Comparison of ENCODE assay signal across 1 cellular context in genomic region chr2:131113566-131114227, GRCh38.
TF ChIP-seq lines count a peak whose summit lies in the region.

No MANE protein-coding gene starts in this region.

TF ChIP-seq in WTC11, 78 proteins besides CTCF, POLR2A, EP300 and RAD21 (continued from another document):
- TF ChIP-seq, protein P1, sequence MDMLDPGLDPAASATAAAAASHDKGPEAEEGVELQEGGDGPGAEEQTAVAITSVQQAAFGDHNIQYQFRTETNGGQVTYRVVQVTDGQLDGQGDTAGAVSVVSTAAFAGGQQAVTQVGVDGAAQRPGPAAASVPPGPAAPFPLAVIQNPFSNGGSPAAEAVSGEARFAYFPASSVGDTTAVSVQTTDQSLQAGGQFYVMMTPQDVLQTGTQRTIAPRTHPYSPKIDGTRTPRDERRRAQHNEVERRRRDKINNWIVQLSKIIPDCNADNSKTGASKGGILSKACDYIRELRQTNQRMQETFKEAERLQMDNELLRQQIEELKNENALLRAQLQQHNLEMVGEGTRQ (CRISPR knock-in tag; IDR thresholded peaks at IDR 0.05) = no peak
- no peak for TF ChIP-seq TEAD4 (CRISPR knock-in tag; IDR thresholded peaks at IDR 0.05)
- TF ChIP-seq GABPB1 (CRISPR knock-in tag; IDR thresholded peaks at IDR 0.05) = no peak
- TF ChIP-seq TP53 (CRISPR knock-in tag; IDR thresholded peaks at IDR 0.05) = no peak
- no peak for TF ChIP-seq HMGA2 (CRISPR knock-in tag; IDR thresholded peaks at IDR 0.05)
TF ChIP-seq in WTC11: peak in this region for 0.
